In genomic region chr14:105414456-105415371, GRCh38 we compare ENCODE assay signal across 1 cellular context.
A peak's percentile ranks its signal among the peaks of the same experiment; 100 is the strongest.
TF ChIP-seq lines count a peak whose summit lies in the region.

No MANE protein-coding gene starts in this region.

TF ChIP-seq in HepG2, 621 proteins besides CTCF, POLR2A, EP300 and RAD21 (continued from another document and continues in another):
- TF ChIP-seq, protein P1, sequence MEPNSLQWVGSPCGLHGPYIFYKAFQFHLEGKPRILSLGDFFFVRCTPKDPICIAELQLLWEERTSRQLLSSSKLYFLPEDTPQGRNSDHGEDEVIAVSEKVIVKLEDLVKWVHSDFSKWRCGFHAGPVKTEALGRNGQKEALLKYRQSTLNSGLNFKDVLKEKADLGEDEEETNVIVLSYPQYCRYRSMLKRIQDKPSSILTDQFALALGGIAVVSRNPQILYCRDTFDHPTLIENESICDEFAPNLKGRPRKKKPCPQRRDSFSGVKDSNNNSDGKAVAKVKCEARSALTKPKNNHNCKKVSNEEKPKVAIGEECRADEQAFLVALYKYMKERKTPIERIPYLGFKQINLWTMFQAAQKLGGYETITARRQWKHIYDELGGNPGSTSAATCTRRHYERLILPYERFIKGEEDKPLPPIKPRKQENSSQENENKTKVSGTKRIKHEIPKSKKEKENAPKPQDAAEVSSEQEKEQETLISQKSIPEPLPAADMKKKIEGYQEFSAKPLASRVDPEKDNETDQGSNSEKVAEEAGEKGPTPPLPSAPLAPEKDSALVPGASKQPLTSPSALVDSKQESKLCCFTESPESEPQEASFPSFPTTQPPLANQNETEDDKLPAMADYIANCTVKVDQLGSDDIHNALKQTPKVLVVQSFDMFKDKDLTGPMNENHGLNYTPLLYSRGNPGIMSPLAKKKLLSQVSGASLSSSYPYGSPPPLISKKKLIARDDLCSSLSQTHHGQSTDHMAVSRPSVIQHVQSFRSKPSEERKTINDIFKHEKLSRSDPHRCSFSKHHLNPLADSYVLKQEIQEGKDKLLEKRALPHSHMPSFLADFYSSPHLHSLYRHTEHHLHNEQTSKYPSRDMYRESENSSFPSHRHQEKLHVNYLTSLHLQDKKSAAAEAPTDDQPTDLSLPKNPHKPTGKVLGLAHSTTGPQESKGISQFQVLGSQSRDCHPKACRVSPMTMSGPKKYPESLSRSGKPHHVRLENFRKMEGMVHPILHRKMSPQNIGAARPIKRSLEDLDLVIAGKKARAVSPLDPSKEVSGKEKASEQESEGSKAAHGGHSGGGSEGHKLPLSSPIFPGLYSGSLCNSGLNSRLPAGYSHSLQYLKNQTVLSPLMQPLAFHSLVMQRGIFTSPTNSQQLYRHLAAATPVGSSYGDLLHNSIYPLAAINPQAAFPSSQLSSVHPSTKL (CRISPR knock-in tag; IDR thresholded peaks at IDR 0.05), result no peak
- no peak for TF ChIP-seq ZSCAN21 (CRISPR knock-in tag; IDR thresholded peaks at IDR 0.05; ENCODE audit: borderline replicate concordance)
- TF ChIP-seq ZNF740 (CRISPR knock-in tag; IDR thresholded peaks at IDR 0.05), result no peak
- TF ChIP-seq ZZZ3 (CRISPR knock-in tag; IDR thresholded peaks at IDR 0.05; ENCODE audit: borderline replicate concordance), result no peak
- no peak for TF ChIP-seq ZNF567 (CRISPR knock-in tag; IDR thresholded peaks at IDR 0.05; ENCODE audit: borderline replicate concordance)
- no peak for TF ChIP-seq ZNF773 (CRISPR knock-in tag; IDR thresholded peaks at IDR 0.05; ENCODE audit: borderline replicate concordance)
- TF ChIP-seq CEBPB (IDR thresholded peaks at IDR 0.05; ENCODE audit: borderline replicate concordance, low read depth, low read length), result no peak
- no peak for TF ChIP-seq SP5 (CRISPR knock-in tag; IDR thresholded peaks at IDR 0.05; ENCODE audit: borderline replicate concordance, low read depth)
- TF ChIP-seq MTF2 (CRISPR knock-in tag; IDR thresholded peaks at IDR 0.05; ENCODE audit: borderline replicate concordance), result no peak
- TF ChIP-seq, protein P2, sequence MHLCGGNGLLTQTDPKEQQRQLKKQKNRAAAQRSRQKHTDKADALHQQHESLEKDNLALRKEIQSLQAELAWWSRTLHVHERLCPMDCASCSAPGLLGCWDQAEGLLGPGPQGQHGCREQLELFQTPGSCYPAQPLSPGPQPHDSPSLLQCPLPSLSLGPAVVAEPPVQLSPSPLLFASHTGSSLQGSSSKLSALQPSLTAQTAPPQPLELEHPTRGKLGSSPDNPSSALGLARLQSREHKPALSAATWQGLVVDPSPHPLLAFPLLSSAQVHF (CRISPR knock-in tag; IDR thresholded peaks at IDR 0.05), result no peak
- TF ChIP-seq, protein P3, sequence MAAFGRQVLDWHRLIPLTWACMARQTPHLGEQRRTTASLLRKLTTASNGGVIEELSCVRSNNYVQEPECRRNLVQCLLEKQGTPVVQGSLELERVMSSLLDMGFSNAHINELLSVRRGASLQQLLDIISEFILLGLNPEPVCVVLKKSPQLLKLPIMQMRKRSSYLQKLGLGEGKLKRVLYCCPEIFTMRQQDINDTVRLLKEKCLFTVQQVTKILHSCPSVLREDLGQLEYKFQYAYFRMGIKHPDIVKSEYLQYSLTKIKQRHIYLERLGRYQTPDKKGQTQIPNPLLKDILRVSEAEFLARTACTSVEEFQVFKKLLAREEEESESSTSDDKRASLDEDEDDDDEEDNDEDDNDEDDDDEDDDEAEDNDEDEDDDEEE (CRISPR knock-in tag; IDR thresholded peaks at IDR 0.05), result peak; percentile 81; the same call in 1 of the 2 replicates
- no peak for TF ChIP-seq ZNF274 (CRISPR knock-in tag; IDR thresholded peaks at IDR 0.05)
- no peak for TF ChIP-seq ZNF816 (CRISPR knock-in tag; IDR thresholded peaks at IDR 0.05; ENCODE audit: borderline replicate concordance)
- TF ChIP-seq ZNF407 (CRISPR knock-in tag; IDR thresholded peaks at IDR 0.05; ENCODE audit: not compliant biosample characterization), result no peak
- no peak for TF ChIP-seq BORCS8-MEF2B (CRISPR knock-in tag; IDR thresholded peaks at IDR 0.05)
- no peak for TF ChIP-seq ZNF3 (CRISPR knock-in tag; IDR thresholded peaks at IDR 0.05)
- TF ChIP-seq KDM6A (CRISPR knock-in tag; IDR thresholded peaks at IDR 0.05; ENCODE audit: low read depth), result no peak
- TF ChIP-seq CC2D1A (CRISPR knock-in tag; IDR thresholded peaks at IDR 0.05), result no peak
- TF ChIP-seq FUBP1 (CRISPR knock-in tag; IDR thresholded peaks at IDR 0.05; ENCODE audit: borderline replicate concordance), result no peak
- TF ChIP-seq ZNF496 (CRISPR knock-in tag; IDR thresholded peaks at IDR 0.05; ENCODE audit: insufficient replicate concordance), result no peak
- no peak for TF ChIP-seq NR2F1 (CRISPR knock-in tag; IDR thresholded peaks at IDR 0.05)
- no peak for TF ChIP-seq KLF6 (CRISPR knock-in tag; IDR thresholded peaks at IDR 0.05)
- no peak for TF ChIP-seq PPARG (CRISPR knock-in tag; conservative IDR thresholded peaks at IDR 0.05)
- no peak for TF ChIP-seq ZNF430 (CRISPR knock-in tag; IDR thresholded peaks at IDR 0.05)
- TF ChIP-seq PCBP1 (IDR thresholded peaks at IDR 0.05; ENCODE audit: borderline replicate concordance, low read depth, low read length), result 0 out of 2 replicates have a peak, but pooled peaks have one; percentile 30
- TF ChIP-seq RORA (CRISPR knock-in tag; IDR thresholded peaks at IDR 0.05), result no peak
- no peak for TF ChIP-seq ZNF136 (CRISPR knock-in tag; IDR thresholded peaks at IDR 0.05; ENCODE audit: low read depth)
- no peak for TF ChIP-seq ZBTB1 (CRISPR knock-in tag; IDR thresholded peaks at IDR 0.05; ENCODE audit: borderline replicate concordance)
- TF ChIP-seq, protein P4, sequence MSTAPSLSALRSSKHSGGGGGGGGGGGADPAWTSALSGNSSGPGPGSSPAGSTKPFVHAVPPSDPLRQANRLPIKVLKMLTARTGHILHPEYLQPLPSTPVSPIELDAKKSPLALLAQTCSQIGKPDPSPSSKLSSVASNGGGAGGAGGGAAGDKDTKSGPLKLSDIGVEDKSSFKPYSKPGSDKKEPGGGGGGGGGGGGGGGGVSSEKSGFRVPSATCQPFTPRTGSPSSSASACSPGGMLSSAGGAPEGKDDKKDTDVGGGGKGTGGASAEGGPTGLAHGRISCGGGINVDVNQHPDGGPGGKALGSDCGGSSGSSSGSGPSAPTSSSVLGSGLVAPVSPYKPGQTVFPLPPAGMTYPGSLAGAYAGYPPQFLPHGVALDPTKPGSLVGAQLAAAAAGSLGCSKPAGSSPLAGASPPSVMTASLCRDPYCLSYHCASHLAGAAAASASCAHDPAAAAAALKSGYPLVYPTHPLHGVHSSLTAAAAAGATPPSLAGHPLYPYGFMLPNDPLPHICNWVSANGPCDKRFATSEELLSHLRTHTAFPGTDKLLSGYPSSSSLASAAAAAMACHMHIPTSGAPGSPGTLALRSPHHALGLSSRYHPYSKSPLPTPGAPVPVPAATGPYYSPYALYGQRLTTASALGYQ (CRISPR knock-in tag; IDR thresholded peaks at IDR 0.05), result no peak
- peak; percentile 37; the same call in 1 of the 2 replicates for TF ChIP-seq POLR2G (IDR thresholded peaks at IDR 0.05; ENCODE audit: low read depth, low read length)
- TF ChIP-seq ZNF143 (CRISPR knock-in tag; IDR thresholded peaks at IDR 0.05), result peak; percentile 87
- TF ChIP-seq JDP2 (CRISPR knock-in tag; IDR thresholded peaks at IDR 0.05; ENCODE audit: borderline replicate concordance), result no peak
- no peak for TF ChIP-seq HOXA7 (CRISPR knock-in tag; IDR thresholded peaks at IDR 0.05)
- 0 out of 2 replicates have a peak, but pooled peaks have one; percentile 36 for TF ChIP-seq MEIS2 (CRISPR knock-in tag; IDR thresholded peaks at IDR 0.05)
- no peak for TF ChIP-seq PHF21A (CRISPR knock-in tag; IDR thresholded peaks at IDR 0.05)
- no peak for TF ChIP-seq ZMYM2 (CRISPR knock-in tag; IDR thresholded peaks at IDR 0.05)
